1 cellular context compared by ENCODE assay signal in genomic region chr9:15942806-15943424, GRCh38.
TF ChIP-seq lines count a peak whose summit lies in the region.

No MANE protein-coding gene starts in this region.

TF ChIP-seq in SK-N-SH, 30 proteins besides CTCF, POLR2A, EP300 and RAD21 (continued from another document):
- TF ChIP-seq CHD2 (IDR thresholded peaks at IDR 0.05; ENCODE audit: low read length, partially characterized antibody) (no peak), SIN3A (IDR thresholded peaks at IDR 0.05; ENCODE audit: borderline replicate concordance, low read depth, low read length) (no peak), FOSL2 (IDR thresholded peaks at IDR 0.05; ENCODE audit: borderline replicate concordance, low read depth) (no peak)
